ENCODE assay signal across 1 cellular context in the genomic region with DNA sequence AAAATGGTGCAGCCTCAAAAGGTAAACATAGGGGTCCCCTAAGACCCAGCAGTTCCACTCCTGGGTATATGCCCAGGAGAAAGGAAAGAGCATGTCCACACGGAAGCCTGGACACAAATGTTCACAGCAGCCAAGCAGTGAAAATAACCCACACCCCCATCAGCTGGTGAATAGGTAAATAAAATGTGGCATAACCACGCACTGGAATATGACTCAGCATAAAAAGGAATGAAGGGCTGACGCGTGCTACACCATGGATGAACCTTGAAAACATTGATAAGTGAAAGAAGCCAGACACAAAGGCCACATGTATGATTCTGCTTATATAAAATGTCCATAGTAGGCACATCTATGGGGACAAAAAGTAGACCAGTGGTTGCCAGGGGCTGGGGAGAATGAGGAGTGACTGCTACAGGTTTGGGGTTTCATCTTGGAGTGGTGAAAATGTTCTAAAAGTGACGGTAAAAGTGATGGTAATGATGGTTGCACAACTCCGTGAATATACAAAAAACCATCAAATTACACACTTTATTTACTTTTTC.
A peak's percentile ranks its signal among the peaks of the same experiment; 100 is the strongest.
TF ChIP-seq lines count a peak whose summit lies in the region.

No MANE protein-coding gene starts in this region.

TF ChIP-seq in IMR-90, 13 proteins besides CTCF, POLR2A, EP300 and RAD21:
- TF ChIP-seq BHLHE40 (IDR thresholded peaks at IDR 0.05; ENCODE audit: low read depth, low read length): no peak
- TF ChIP-seq, protein P1, sequence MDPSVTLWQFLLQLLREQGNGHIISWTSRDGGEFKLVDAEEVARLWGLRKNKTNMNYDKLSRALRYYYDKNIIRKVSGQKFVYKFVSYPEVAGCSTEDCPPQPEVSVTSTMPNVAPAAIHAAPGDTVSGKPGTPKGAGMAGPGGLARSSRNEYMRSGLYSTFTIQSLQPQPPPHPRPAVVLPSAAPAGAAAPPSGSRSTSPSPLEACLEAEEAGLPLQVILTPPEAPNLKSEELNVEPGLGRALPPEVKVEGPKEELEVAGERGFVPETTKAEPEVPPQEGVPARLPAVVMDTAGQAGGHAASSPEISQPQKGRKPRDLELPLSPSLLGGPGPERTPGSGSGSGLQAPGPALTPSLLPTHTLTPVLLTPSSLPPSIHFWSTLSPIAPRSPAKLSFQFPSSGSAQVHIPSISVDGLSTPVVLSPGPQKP (IDR thresholded peaks at IDR 0.05; ENCODE audit: borderline replicate concordance, low read depth, low read length): no peak
- no peak for TF ChIP-seq RFX5 (IDR thresholded peaks at IDR 0.05; ENCODE audit: low read depth, low read length)
- no peak for TF ChIP-seq RCOR1 (IDR thresholded peaks at IDR 0.05; ENCODE audit: insufficient replicate concordance, low read length)
- TF ChIP-seq FOS (IDR thresholded peaks at IDR 0.05; ENCODE audit: low read depth, low read length): 0 out of 2 replicates have a peak, but pooled peaks have one; percentile 37
- no peak for TF ChIP-seq MXI1 (IDR thresholded peaks at IDR 0.05; ENCODE audit: borderline replicate concordance, low read depth, low read length)
- TF ChIP-seq CEBPB (IDR thresholded peaks at IDR 0.05; ENCODE audit: low read depth, low read length): peak; percentile 67
- TF ChIP-seq, protein P2, sequence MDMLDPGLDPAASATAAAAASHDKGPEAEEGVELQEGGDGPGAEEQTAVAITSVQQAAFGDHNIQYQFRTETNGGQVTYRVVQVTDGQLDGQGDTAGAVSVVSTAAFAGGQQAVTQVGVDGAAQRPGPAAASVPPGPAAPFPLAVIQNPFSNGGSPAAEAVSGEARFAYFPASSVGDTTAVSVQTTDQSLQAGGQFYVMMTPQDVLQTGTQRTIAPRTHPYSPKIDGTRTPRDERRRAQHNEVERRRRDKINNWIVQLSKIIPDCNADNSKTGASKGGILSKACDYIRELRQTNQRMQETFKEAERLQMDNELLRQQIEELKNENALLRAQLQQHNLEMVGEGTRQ (IDR thresholded peaks at IDR 0.05; ENCODE audit: low read depth, low read length): no peak
- TF ChIP-seq SMC3 (IDR thresholded peaks at IDR 0.05; ENCODE audit: low read depth, low read length): no peak
- TF ChIP-seq NFE2L2 (IDR thresholded peaks at IDR 0.05; ENCODE audit: low read depth, low read length): peak; percentile 99
- no peak for TF ChIP-seq MAZ (IDR thresholded peaks at IDR 0.05; ENCODE audit: borderline replicate concordance, low read depth, low read length)
- no peak for TF ChIP-seq CHD1 (IDR thresholded peaks at IDR 0.05; ENCODE audit: low read depth, low read length)
- peak; percentile 94 for TF ChIP-seq MAFK (IDR thresholded peaks at IDR 0.05; ENCODE audit: low read depth, low read length)
TF ChIP-seq in IMR-90: peak in this region for 4.
